In the genomic region with DNA sequence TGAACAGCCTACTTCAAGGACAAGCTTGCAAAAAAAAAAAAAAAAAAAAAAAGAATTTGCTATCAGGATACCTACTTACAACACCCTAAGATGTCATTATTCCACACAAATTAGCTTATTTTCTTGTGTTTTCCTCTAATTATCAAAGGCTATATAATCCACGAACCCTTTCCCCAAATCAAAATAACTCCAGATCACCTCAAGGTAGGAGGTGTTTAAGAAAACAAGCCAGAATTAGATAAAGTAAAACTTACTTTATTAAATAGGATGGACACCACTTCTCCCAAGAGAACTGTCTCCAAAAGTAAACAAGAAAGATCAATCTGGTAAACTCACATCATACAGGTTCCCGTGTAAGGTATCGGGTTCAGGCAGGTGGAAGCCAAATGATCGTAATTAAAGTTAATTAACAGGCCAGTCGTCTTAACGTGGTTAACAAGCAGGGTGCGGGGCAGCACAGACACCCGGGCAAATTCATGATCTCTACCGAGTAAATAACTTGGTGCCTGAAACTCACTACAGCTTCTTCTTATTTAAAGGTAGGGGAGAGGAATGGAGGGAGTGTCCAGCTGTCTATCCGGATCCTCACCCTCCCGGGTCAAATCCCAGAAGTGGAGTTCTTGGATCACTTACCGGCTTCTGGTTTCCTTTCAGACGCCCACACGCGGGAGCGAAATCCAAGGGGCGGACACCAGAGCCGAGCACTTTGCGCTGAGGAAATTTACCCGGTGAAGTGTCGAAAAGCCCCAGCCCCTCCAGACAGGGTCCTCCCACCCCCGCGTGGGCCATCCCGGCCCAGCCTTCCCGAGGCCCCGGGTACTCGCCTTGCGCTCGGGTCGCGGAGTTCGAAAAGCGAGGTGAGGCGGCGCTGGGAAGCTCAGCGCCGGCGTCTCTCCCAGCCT, we compare ENCODE assay signal across 8 cellular contexts. TPM values are rescaled to one million over a fixed set of nuclear protein-coding genes. Genes with fewer than 3 reads are reported as not detected.
DNase-seq lines count a peak whose midpoint lies in the region; ATAC-seq and TF ChIP-seq lines count a peak whose summit lies in the region.

No MANE protein-coding gene starts in this region.

- peak; percentile 29 for ATAC-seq in GM21529 (IDR thresholded peaks at IDR 0.05; ENCODE audit: unreplicated experiment)
- peak; percentile 65 for ATAC-seq in mucosa of descending colon

- intact Hi-C loops in mucosa of descending colon (cut with DNase I, micrococcal nuclease): no loop called here

- H3K4me1 ChIP-seq in endocrine pancreas (ENCODE audit: control insufficient read depth, insufficient read depth, low read length) (no peaks in the 10 kb centered on the region), mucosa of descending colon (ENCODE audit: low read depth) (peaks cover 9% of the 10 kb centered on the region)

- H3K4me3 ChIP-seq in endocrine pancreas (ENCODE audit: control insufficient read depth, insufficient read depth, low read length) (peak overlapping the region; percentile 86), mucosa of descending colon (peak overlapping the region; percentile 67)

- DNase-seq in DMS53 (lab: John Stamatoyannopoulos, UW) (peak; percentile 86), KG1 (lab: John Stamatoyannopoulos, UW) (peak; percentile 72), mucosa of descending colon (peak; percentile 68 to 75 (median 72)), cerebellum (ENCODE audit: low spot score) (no peak)
- peak; percentile 36 for DNase-seq in activated CD4-positive, alpha-beta T cell treated with anti-CD3 and anti-CD28 coated beads, Interleukin-2, amount 50 U/mL, for 1 hour
- DNase-seq in stimulated activated CD8-positive, alpha-beta memory T cell treated with anti-CD3 and anti-CD28 coated beads, Interleukin-7, amount 100 ng/mL, for 1 hour (ENCODE audit: low read depth in 2 of 2): peak; percentile 16 to 24

- H3K9ac ChIP-seq in endocrine pancreas (ENCODE audit: control insufficient read depth, insufficient read depth, low read length): peak overlapping the region; percentile 72

- H3K36me3 ChIP-seq in endocrine pancreas (ENCODE audit: control insufficient read depth, insufficient read depth, low read length) (no peaks in the 10 kb centered on the region), mucosa of descending colon (ENCODE audit: low read depth) (no peaks in the 10 kb centered on the region)

- H3K9me3 ChIP-seq in endocrine pancreas (ENCODE audit: control insufficient read depth, low read length) (no peaks in the 10 kb centered on the region), mucosa of descending colon (no peaks in the 10 kb centered on the region)

- H3K27me3 ChIP-seq in endocrine pancreas (ENCODE audit: control insufficient read depth, insufficient read depth, low read length): no peaks in the 10 kb centered on the region

- no peak for TF ChIP-seq CTCF in mucosa of descending colon (IDR thresholded peaks at IDR 0.05)

RNA-seq across cellular contexts. Expression of a gene that starts 0.7 kb away (rescaled TPM):
- total RNA-seq in mucosa of descending colon: 10 to 100 TPM; 21.7 to 27.9 (median 22.5) TPM
- 45.3 TPM for total RNA-seq in cerebellum

RNA-seq across cellular contexts. Expression of a gene that starts 37.8 kb away (rescaled TPM):
- total RNA-seq in mucosa of descending colon: under 1 TPM; 0.12 to 0.55 (median 0.22) TPM
- total RNA-seq in cerebellum: 2.1 TPM
